In the genomic region with DNA sequence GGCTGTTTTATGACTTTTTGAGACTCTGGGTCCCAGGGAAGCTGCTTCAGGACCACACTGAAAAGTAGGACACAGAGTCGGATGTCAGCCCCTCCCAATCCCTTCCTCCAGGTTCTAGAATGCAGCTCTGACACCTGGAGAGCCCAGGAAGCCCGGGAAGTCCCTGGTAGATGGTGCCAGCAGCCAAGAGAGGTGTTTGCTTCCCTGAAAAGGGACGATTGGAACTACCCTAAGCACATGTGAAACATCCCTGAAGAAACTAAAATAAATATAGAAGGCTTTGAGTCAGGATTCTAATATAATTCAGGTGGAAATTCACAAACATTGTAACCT, we compare ENCODE assay signal across 2 cellular contexts.
TF ChIP-seq lines count a peak whose summit lies in the region.

No MANE protein-coding gene starts in this region.

TF ChIP-seq in HepG2, 621 proteins besides CTCF, POLR2A, EP300 and RAD21 (continued from another document and continues in another):
- TF ChIP-seq, protein P1, sequence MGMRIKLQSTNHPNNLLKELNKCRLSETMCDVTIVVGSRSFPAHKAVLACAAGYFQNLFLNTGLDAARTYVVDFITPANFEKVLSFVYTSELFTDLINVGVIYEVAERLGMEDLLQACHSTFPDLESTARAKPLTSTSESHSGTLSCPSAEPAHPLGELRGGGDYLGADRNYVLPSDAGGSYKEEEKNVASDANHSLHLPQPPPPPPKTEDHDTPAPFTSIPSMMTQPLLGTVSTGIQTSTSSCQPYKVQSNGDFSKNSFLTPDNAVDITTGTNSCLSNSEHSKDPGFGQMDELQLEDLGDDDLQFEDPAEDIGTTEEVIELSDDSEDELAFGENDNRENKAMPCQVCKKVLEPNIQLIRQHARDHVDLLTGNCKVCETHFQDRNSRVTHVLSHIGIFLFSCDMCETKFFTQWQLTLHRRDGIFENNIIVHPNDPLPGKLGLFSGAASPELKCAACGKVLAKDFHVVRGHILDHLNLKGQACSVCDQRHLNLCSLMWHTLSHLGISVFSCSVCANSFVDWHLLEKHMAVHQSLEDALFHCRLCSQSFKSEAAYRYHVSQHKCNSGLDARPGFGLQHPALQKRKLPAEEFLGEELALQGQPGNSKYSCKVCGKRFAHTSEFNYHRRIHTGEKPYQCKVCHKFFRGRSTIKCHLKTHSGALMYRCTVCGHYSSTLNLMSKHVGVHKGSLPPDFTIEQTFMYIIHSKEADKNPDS (CRISPR knock-in tag; IDR thresholded peaks at IDR 0.05) = no peak
- no peak for TF ChIP-seq POLR2AphosphoS5 (IDR thresholded peaks at IDR 0.05; ENCODE audit: low read depth, low read length)
- TF ChIP-seq EEA1 (CRISPR knock-in tag; IDR thresholded peaks at IDR 0.05; ENCODE audit: borderline replicate concordance) = no peak
- TF ChIP-seq ZNF343 (CRISPR knock-in tag; IDR thresholded peaks at IDR 0.05) = no peak
- TF ChIP-seq, protein P2, sequence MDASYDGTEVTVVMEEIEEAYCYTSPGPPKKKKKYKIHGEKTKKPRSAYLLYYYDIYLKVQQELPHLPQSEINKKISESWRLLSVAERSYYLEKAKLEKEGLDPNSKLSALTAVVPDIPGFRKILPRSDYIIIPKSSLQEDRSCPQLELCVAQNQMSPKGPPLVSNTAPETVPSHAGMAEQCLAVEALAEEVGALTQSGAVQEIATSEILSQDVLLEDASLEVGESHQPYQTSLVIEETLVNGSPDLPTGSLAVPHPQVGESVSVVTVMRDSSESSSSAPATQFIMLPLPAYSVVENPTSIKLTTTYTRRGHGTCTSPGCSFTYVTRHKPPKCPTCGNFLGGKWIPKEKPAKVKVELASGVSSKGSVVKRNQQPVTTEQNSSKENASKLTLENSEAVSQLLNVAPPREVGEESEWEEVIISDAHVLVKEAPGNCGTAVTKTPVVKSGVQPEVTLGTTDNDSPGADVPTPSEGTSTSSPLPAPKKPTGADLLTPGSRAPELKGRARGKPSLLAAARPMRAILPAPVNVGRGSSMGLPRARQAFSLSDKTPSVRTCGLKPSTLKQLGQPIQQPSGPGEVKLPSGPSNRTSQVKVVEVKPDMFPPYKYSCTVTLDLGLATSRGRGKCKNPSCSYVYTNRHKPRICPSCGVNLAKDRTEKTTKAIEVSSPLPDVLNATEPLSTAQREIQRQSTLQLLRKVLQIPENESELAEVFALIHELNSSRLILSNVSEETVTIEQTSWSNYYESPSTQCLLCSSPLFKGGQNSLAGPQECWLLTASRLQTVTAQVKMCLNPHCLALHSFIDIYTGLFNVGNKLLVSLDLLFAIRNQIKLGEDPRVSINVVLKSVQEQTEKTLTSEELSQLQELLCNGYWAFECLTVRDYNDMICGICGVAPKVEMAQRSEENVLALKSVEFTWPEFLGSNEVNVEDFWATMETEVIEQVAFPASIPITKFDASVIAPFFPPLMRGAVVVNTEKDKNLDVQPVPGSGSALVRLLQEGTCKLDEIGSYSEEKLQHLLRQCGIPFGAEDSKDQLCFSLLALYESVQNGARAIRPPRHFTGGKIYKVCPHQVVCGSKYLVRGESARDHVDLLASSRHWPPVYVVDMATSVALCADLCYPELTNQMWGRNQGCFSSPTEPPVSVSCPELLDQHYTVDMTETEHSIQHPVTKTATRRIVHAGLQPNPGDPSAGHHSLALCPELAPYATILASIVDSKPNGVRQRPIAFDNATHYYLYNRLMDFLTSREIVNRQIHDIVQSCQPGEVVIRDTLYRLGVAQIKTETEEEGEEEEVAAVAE (CRISPR knock-in tag; IDR thresholded peaks at IDR 0.05; ENCODE audit: borderline replicate concordance) = no peak
- TF ChIP-seq, protein P3, sequence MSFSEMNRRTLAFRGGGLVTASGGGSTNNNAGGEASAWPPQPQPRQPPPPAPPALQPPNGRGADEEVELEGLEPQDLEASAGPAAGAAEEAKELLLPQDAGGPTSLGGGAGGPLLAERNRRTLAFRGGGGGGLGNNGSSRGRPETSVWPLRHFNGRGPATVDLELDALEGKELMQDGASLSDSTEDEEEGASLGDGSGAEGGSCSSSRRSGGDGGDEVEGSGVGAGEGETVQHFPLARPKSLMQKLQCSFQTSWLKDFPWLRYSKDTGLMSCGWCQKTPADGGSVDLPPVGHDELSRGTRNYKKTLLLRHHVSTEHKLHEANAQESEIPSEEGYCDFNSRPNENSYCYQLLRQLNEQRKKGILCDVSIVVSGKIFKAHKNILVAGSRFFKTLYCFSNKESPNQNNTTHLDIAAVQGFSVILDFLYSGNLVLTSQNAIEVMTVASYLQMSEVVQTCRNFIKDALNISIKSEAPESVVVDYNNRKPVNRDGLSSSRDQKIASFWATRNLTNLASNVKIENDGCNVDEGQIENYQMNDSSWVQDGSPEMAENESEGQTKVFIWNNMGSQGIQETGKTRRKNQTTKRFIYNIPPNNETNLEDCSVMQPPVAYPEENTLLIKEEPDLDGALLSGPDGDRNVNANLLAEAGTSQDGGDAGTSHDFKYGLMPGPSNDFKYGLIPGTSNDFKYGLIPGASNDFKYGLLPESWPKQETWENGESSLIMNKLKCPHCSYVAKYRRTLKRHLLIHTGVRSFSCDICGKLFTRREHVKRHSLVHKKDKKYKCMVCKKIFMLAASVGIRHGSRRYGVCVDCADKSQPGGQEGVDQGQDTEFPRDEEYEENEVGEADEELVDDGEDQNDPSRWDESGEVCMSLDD (CRISPR knock-in tag; IDR thresholded peaks at IDR 0.05; ENCODE audit: borderline replicate concordance) = no peak
- no peak for TF ChIP-seq ZNF7 (CRISPR knock-in tag; IDR thresholded peaks at IDR 0.05)
- TF ChIP-seq, protein P4, sequence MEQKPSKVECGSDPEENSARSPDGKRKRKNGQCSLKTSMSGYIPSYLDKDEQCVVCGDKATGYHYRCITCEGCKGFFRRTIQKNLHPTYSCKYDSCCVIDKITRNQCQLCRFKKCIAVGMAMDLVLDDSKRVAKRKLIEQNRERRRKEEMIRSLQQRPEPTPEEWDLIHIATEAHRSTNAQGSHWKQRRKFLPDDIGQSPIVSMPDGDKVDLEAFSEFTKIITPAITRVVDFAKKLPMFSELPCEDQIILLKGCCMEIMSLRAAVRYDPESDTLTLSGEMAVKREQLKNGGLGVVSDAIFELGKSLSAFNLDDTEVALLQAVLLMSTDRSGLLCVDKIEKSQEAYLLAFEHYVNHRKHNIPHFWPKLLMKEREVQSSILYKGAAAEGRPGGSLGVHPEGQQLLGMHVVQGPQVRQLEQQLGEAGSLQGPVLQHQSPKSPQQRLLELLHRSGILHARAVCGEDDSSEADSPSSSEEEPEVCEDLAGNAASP (CRISPR knock-in tag; IDR thresholded peaks at IDR 0.05; ENCODE audit: borderline replicate concordance) = no peak
- TF ChIP-seq NFE2L1 (CRISPR knock-in tag; IDR thresholded peaks at IDR 0.05; ENCODE audit: borderline replicate concordance) = no peak
- no peak for TF ChIP-seq ZNF564 (CRISPR knock-in tag; IDR thresholded peaks at IDR 0.05)
- TF ChIP-seq ETV5 (CRISPR knock-in tag; IDR thresholded peaks at IDR 0.05; ENCODE audit: borderline replicate concordance) = no peak
- no peak for TF ChIP-seq JUNB (CRISPR knock-in tag; IDR thresholded peaks at IDR 0.05; ENCODE audit: borderline replicate concordance)
- TF ChIP-seq HOXA3 (CRISPR knock-in tag; IDR thresholded peaks at IDR 0.05) = no peak

TF ChIP-seq in H1, 55 proteins besides CTCF, POLR2A, EP300 and RAD21:
- TF ChIP-seq, protein P5, sequence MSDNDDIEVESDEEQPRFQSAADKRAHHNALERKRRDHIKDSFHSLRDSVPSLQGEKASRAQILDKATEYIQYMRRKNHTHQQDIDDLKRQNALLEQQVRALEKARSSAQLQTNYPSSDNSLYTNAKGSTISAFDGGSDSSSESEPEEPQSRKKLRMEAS (IDR thresholded peaks at IDR 0.05) = no peak
- TF ChIP-seq ZNF274 (IDR thresholded peaks at IDR 0.05; ENCODE audit: borderline replicate concordance, extremely low read depth, low read length) (no peak), RFX5 (IDR thresholded peaks at IDR 0.05; ENCODE audit: borderline replicate concordance, low read depth, low read length) (no peak), TAF7 (optimal IDR thresholded peaks at IDR 0.05; ENCODE audit: borderline replicate concordance, low read depth, low read length) (no peak), CBX5 (IDR thresholded peaks at IDR 0.05; ENCODE audit: low read depth, low read length) (no peak), PHF8 (conservative IDR thresholded peaks at IDR 0.05; ENCODE audit: low read depth, low read length) (no peak)
